In the genomic region with DNA sequence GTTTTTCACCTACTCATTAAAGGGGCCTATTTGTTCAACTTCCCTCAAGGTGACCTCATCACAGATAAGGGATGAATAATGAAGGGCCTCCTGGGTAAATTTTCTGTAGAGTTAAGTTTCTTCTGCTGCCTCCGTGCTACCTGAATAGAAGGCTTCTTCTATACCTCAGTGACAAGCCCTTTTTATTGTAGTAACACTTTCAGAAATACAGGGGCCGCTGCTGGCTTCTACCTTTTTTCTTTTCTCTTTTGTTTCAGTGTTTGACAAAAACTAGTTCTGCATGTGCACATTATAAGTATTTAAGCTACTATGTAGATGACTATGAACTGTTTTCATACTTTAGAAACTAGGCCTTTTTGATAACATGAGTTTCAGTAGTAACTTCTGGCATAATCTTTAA, we compare ENCODE assay signal across 1 cellular context.
TF ChIP-seq lines count a peak whose summit lies in the region.

No MANE protein-coding gene starts in this region.

TF ChIP-seq in WTC11, 78 proteins besides CTCF, POLR2A, EP300 and RAD21 (continued from another document):
- TF ChIP-seq ZNF512 (CRISPR knock-in tag; IDR thresholded peaks at IDR 0.05; ENCODE audit: borderline replicate concordance) (no peak), ZBTB21 (CRISPR knock-in tag; IDR thresholded peaks at IDR 0.05; ENCODE audit: borderline replicate concordance) (no peak), ZNF263 (CRISPR knock-in tag; IDR thresholded peaks at IDR 0.05; ENCODE audit: low read depth) (no peak), MYBL2 (CRISPR knock-in tag; IDR thresholded peaks at IDR 0.05) (no peak), PRRX2 (CRISPR knock-in tag; IDR thresholded peaks at IDR 0.05) (no peak), ATF1 (CRISPR knock-in tag; IDR thresholded peaks at IDR 0.05) (no peak), GRHL2 (CRISPR knock-in tag; IDR thresholded peaks at IDR 0.05; ENCODE audit: insufficient replicate concordance, severe bottlenecking) (no peak), ELF4 (CRISPR knock-in tag; IDR thresholded peaks at IDR 0.05; ENCODE audit: low read depth) (no peak), ZNF396 (CRISPR knock-in tag; IDR thresholded peaks at IDR 0.05; ENCODE audit: borderline replicate concordance) (no peak), TCF7 (CRISPR knock-in tag; IDR thresholded peaks at IDR 0.05; ENCODE audit: low read depth) (no peak), ZNF416 (CRISPR knock-in tag; IDR thresholded peaks at IDR 0.05) (no peak), HMGXB4 (CRISPR knock-in tag; IDR thresholded peaks at IDR 0.05) (no peak)
- TF ChIP-seq, protein P1, sequence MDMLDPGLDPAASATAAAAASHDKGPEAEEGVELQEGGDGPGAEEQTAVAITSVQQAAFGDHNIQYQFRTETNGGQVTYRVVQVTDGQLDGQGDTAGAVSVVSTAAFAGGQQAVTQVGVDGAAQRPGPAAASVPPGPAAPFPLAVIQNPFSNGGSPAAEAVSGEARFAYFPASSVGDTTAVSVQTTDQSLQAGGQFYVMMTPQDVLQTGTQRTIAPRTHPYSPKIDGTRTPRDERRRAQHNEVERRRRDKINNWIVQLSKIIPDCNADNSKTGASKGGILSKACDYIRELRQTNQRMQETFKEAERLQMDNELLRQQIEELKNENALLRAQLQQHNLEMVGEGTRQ (CRISPR knock-in tag; IDR thresholded peaks at IDR 0.05): no peak
- TF ChIP-seq, protein P2, sequence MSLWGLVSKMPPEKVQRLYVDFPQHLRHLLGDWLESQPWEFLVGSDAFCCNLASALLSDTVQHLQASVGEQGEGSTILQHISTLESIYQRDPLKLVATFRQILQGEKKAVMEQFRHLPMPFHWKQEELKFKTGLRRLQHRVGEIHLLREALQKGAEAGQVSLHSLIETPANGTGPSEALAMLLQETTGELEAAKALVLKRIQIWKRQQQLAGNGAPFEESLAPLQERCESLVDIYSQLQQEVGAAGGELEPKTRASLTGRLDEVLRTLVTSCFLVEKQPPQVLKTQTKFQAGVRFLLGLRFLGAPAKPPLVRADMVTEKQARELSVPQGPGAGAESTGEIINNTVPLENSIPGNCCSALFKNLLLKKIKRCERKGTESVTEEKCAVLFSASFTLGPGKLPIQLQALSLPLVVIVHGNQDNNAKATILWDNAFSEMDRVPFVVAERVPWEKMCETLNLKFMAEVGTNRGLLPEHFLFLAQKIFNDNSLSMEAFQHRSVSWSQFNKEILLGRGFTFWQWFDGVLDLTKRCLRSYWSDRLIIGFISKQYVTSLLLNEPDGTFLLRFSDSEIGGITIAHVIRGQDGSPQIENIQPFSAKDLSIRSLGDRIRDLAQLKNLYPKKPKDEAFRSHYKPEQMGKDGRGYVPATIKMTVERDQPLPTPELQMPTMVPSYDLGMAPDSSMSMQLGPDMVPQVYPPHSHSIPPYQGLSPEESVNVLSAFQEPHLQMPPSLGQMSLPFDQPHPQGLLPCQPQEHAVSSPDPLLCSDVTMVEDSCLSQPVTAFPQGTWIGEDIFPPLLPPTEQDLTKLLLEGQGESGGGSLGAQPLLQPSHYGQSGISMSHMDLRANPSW (CRISPR knock-in tag; conservative IDR thresholded peaks at IDR 0.05; ENCODE audit: low read depth): no peak
- TF ChIP-seq, protein P3, sequence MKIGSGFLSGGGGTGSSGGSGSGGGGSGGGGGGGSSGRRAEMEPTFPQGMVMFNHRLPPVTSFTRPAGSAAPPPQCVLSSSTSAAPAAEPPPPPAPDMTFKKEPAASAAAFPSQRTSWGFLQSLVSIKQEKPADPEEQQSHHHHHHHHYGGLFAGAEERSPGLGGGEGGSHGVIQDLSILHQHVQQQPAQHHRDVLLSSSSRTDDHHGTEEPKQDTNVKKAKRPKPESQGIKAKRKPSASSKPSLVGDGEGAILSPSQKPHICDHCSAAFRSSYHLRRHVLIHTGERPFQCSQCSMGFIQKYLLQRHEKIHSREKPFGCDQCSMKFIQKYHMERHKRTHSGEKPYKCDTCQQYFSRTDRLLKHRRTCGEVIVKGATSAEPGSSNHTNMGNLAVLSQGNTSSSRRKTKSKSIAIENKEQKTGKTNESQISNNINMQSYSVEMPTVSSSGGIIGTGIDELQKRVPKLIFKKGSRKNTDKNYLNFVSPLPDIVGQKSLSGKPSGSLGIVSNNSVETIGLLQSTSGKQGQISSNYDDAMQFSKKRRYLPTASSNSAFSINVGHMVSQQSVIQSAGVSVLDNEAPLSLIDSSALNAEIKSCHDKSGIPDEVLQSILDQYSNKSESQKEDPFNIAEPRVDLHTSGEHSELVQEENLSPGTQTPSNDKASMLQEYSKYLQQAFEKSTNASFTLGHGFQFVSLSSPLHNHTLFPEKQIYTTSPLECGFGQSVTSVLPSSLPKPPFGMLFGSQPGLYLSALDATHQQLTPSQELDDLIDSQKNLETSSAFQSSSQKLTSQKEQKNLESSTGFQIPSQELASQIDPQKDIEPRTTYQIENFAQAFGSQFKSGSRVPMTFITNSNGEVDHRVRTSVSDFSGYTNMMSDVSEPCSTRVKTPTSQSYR (CRISPR knock-in tag; IDR thresholded peaks at IDR 0.05): no peak
- TF ChIP-seq, protein P4, sequence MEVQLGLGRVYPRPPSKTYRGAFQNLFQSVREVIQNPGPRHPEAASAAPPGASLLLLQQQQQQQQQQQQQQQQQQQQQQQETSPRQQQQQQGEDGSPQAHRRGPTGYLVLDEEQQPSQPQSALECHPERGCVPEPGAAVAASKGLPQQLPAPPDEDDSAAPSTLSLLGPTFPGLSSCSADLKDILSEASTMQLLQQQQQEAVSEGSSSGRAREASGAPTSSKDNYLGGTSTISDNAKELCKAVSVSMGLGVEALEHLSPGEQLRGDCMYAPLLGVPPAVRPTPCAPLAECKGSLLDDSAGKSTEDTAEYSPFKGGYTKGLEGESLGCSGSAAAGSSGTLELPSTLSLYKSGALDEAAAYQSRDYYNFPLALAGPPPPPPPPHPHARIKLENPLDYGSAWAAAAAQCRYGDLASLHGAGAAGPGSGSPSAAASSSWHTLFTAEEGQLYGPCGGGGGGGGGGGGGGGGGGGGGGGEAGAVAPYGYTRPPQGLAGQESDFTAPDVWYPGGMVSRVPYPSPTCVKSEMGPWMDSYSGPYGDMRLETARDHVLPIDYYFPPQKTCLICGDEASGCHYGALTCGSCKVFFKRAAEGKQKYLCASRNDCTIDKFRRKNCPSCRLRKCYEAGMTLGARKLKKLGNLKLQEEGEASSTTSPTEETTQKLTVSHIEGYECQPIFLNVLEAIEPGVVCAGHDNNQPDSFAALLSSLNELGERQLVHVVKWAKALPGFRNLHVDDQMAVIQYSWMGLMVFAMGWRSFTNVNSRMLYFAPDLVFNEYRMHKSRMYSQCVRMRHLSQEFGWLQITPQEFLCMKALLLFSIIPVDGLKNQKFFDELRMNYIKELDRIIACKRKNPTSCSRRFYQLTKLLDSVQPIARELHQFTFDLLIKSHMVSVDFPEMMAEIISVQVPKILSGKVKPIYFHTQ (CRISPR knock-in tag; IDR thresholded peaks at IDR 0.05): no peak
- TF ChIP-seq, protein P5, sequence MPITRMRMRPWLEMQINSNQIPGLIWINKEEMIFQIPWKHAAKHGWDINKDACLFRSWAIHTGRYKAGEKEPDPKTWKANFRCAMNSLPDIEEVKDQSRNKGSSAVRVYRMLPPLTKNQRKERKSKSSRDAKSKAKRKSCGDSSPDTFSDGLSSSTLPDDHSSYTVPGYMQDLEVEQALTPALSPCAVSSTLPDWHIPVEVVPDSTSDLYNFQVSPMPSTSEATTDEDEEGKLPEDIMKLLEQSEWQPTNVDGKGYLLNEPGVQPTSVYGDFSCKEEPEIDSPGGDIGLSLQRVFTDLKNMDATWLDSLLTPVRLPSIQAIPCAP (CRISPR knock-in tag; IDR thresholded peaks at IDR 0.05): no peak
